1 cellular context compared by ENCODE assay signal in the genomic region with DNA sequence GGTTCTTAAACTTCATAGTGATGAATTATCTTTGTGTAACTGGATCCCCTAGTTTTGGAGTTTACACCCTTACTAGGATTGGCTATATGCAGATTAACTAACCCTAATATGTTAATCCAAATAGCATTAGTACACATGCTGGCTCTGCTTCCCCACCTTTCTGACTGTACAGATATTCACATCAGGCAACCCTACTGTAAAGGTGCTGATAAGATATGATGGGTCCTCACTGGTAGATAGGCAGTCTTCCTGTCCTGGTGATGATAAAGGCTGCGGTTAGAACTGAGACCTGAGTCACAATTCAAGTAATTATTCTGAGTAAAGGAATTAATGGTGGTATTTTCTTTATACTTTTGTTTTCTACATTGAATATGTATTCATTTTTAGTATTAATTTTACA.
TF ChIP-seq lines count a peak whose summit lies in the region.

No MANE protein-coding gene starts in this region.

TF ChIP-seq in K562, 482 proteins besides CTCF, POLR2A, EP300 and RAD21 (continued from another document and continues in another):
- TF ChIP-seq, protein P1, sequence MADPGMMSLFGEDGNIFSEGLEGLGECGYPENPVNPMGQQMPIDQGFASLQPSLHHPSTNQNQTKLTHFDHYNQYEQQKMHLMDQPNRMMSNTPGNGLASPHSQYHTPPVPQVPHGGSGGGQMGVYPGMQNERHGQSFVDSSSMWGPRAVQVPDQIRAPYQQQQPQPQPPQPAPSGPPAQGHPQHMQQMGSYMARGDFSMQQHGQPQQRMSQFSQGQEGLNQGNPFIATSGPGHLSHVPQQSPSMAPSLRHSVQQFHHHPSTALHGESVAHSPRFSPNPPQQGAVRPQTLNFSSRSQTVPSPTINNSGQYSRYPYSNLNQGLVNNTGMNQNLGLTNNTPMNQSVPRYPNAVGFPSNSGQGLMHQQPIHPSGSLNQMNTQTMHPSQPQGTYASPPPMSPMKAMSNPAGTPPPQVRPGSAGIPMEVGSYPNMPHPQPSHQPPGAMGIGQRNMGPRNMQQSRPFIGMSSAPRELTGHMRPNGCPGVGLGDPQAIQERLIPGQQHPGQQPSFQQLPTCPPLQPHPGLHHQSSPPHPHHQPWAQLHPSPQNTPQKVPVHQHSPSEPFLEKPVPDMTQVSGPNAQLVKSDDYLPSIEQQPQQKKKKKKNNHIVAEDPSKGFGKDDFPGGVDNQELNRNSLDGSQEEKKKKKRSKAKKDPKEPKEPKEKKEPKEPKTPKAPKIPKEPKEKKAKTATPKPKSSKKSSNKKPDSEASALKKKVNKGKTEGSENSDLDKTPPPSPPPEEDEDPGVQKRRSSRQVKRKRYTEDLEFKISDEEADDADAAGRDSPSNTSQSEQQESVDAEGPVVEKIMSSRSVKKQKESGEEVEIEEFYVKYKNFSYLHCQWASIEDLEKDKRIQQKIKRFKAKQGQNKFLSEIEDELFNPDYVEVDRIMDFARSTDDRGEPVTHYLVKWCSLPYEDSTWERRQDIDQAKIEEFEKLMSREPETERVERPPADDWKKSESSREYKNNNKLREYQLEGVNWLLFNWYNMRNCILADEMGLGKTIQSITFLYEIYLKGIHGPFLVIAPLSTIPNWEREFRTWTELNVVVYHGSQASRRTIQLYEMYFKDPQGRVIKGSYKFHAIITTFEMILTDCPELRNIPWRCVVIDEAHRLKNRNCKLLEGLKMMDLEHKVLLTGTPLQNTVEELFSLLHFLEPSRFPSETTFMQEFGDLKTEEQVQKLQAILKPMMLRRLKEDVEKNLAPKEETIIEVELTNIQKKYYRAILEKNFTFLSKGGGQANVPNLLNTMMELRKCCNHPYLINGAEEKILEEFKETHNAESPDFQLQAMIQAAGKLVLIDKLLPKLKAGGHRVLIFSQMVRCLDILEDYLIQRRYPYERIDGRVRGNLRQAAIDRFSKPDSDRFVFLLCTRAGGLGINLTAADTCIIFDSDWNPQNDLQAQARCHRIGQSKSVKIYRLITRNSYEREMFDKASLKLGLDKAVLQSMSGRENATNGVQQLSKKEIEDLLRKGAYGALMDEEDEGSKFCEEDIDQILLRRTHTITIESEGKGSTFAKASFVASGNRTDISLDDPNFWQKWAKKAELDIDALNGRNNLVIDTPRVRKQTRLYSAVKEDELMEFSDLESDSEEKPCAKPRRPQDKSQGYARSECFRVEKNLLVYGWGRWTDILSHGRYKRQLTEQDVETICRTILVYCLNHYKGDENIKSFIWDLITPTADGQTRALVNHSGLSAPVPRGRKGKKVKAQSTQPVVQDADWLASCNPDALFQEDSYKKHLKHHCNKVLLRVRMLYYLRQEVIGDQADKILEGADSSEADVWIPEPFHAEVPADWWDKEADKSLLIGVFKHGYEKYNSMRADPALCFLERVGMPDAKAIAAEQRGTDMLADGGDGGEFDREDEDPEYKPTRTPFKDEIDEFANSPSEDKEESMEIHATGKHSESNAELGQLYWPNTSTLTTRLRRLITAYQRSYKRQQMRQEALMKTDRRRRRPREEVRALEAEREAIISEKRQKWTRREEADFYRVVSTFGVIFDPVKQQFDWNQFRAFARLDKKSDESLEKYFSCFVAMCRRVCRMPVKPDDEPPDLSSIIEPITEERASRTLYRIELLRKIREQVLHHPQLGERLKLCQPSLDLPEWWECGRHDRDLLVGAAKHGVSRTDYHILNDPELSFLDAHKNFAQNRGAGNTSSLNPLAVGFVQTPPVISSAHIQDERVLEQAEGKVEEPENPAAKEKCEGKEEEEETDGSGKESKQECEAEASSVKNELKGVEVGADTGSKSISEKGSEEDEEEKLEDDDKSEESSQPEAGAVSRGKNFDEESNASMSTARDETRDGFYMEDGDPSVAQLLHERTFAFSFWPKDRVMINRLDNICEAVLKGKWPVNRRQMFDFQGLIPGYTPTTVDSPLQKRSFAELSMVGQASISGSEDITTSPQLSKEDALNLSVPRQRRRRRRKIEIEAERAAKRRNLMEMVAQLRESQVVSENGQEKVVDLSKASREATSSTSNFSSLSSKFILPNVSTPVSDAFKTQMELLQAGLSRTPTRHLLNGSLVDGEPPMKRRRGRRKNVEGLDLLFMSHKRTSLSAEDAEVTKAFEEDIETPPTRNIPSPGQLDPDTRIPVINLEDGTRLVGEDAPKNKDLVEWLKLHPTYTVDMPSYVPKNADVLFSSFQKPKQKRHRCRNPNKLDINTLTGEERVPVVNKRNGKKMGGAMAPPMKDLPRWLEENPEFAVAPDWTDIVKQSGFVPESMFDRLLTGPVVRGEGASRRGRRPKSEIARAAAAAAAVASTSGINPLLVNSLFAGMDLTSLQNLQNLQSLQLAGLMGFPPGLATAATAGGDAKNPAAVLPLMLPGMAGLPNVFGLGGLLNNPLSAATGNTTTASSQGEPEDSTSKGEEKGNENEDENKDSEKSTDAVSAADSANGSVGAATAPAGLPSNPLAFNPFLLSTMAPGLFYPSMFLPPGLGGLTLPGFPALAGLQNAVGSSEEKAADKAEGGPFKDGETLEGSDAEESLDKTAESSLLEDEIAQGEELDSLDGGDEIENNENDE (IDR thresholded peaks at IDR 0.05; ENCODE audit: low read depth, low read length) = no peak
- TF ChIP-seq STAT5A (IDR thresholded peaks at IDR 0.05; ENCODE audit: borderline replicate concordance, low read length) (peak; percentile 96), PHB2 (IDR thresholded peaks at IDR 0.05; ENCODE audit: low read depth) (peak; percentile 77; the same call in 1 of the 2 replicates), NFE2 (IDR thresholded peaks at IDR 0.05; ENCODE audit: low read depth) (peak; percentile 72), TCFL5 (CRISPR knock-in tag; conservative IDR thresholded peaks at IDR 0.05) (no peak), ZKSCAN1 (IDR thresholded peaks at IDR 0.05; ENCODE audit: low read depth, low read length) (no peak), MTA1 (IDR thresholded peaks at IDR 0.05; ENCODE audit: borderline replicate concordance) (peak; percentile 58; the same call in 1 of the 2 replicates), TFAP4 (CRISPR knock-in tag; IDR thresholded peaks at IDR 0.05; ENCODE audit: borderline replicate concordance) (no peak), ZC3H4 (CRISPR knock-in tag; IDR thresholded peaks at IDR 0.05; ENCODE audit: borderline replicate concordance) (no peak), CXXC5 (CRISPR knock-in tag; IDR thresholded peaks at IDR 0.05) (no peak), CBFA2T2 (conservative IDR thresholded peaks at IDR 0.05) (peak; percentile 97), ZBED1 (IDR thresholded peaks at IDR 0.05) (peak; percentile 50; the same call in 1 of the 2 replicates), ARID3A (IDR thresholded peaks at IDR 0.05; ENCODE audit: borderline replicate concordance, low read depth, low read length) (peak; percentile 77; the same call in 1 of the 2 replicates), E2F1 (CRISPR knock-in tag; IDR thresholded peaks at IDR 0.05) (no peak), DEAF1 (CRISPR knock-in tag; IDR thresholded peaks at IDR 0.05) (no peak)
- TF ChIP-seq, protein P2, sequence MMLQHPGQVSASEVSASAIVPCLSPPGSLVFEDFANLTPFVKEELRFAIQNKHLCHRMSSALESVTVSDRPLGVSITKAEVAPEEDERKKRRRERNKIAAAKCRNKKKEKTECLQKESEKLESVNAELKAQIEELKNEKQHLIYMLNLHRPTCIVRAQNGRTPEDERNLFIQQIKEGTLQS (IDR thresholded peaks at IDR 0.05) = peak; percentile 46; the same call in 1 of the 2 replicates
- TF ChIP-seq, protein P2 (CRISPR knock-in tag; conservative IDR thresholded peaks at IDR 0.05) = no peak
- TF ChIP-seq, protein P3, sequence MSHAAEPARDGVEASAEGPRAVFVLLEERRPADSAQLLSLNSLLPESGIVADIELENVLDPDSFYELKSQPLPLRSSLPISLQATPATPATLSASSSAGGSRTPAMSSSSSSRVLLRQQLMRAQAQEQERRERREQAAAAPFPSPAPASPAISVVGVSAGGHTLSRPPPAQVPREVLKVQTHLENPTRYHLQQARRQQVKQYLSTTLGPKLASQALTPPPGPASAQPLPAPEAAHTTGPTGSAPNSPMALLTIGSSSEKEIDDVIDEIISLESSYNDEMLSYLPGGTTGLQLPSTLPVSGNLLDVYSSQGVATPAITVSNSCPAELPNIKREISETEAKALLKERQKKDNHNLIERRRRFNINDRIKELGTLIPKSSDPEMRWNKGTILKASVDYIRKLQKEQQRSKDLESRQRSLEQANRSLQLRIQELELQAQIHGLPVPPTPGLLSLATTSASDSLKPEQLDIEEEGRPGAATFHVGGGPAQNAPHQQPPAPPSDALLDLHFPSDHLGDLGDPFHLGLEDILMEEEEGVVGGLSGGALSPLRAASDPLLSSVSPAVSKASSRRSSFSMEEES (CRISPR knock-in tag; IDR thresholded peaks at IDR 0.05) = no peak
- TF ChIP-seq, protein P4, sequence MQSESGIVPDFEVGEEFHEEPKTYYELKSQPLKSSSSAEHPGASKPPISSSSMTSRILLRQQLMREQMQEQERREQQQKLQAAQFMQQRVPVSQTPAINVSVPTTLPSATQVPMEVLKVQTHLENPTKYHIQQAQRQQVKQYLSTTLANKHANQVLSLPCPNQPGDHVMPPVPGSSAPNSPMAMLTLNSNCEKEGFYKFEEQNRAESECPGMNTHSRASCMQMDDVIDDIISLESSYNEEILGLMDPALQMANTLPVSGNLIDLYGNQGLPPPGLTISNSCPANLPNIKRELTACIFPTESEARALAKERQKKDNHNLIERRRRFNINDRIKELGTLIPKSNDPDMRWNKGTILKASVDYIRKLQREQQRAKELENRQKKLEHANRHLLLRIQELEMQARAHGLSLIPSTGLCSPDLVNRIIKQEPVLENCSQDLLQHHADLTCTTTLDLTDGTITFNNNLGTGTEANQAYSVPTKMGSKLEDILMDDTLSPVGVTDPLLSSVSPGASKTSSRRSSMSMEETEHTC (IDR thresholded peaks at IDR 0.05) = no peak; the same call in 1 of the 2 replicates
- TF ChIP-seq, protein P5, sequence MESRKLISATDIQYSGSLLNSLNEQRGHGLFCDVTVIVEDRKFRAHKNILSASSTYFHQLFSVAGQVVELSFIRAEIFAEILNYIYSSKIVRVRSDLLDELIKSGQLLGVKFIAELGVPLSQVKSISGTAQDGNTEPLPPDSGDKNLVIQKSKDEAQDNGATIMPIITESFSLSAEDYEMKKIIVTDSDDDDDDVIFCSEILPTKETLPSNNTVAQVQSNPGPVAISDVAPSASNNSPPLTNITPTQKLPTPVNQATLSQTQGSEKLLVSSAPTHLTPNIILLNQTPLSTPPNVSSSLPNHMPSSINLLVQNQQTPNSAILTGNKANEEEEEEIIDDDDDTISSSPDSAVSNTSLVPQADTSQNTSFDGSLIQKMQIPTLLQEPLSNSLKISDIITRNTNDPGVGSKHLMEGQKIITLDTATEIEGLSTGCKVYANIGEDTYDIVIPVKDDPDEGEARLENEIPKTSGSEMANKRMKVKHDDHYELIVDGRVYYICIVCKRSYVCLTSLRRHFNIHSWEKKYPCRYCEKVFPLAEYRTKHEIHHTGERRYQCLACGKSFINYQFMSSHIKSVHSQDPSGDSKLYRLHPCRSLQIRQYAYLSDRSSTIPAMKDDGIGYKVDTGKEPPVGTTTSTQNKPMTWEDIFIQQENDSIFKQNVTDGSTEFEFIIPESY (CRISPR knock-in tag; IDR thresholded peaks at IDR 0.05) = no peak
- TF ChIP-seq, protein P6, sequence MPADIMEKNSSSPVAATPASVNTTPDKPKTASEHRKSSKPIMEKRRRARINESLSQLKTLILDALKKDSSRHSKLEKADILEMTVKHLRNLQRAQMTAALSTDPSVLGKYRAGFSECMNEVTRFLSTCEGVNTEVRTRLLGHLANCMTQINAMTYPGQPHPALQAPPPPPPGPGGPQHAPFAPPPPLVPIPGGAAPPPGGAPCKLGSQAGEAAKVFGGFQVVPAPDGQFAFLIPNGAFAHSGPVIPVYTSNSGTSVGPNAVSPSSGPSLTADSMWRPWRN (IDR thresholded peaks at IDR 0.05; ENCODE audit: low read depth) = peak; percentile 37; the same call in 1 of the 2 replicates
- TF ChIP-seq, protein P7, sequence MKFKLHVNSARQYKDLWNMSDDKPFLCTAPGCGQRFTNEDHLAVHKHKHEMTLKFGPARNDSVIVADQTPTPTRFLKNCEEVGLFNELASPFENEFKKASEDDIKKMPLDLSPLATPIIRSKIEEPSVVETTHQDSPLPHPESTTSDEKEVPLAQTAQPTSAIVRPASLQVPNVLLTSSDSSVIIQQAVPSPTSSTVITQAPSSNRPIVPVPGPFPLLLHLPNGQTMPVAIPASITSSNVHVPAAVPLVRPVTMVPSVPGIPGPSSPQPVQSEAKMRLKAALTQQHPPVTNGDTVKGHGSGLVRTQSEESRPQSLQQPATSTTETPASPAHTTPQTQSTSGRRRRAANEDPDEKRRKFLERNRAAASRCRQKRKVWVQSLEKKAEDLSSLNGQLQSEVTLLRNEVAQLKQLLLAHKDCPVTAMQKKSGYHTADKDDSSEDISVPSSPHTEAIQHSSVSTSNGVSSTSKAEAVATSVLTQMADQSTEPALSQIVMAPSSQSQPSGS (CRISPR knock-in tag; IDR thresholded peaks at IDR 0.05) = no peak
